In the genomic region with DNA sequence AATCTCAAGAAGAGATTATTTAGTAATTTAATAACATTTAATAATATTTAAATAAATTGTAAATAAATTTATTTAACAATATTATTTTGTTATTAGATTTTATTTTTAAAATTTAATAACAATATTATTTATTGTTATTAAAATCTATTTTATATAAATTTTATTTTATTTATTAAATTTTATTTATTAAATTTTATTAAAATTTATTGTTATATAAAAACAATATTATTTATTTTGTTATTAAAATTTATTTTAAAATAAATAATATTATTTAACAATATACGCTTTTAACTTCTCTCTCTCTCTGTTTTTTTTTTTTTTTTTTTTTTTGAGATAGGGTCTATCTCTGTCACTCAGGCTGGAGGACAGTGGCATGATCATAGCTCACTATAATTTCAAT, we compare ENCODE assay signal across 21 cellular contexts.
DNase-seq lines count a peak whose midpoint lies in the region; ATAC-seq, FAIRE-seq and TF ChIP-seq lines count a peak whose summit lies in the region.
"Had no signal": no experiment of that assay in that cellular context is flagged by ENCODE, and none has a peak within 500 bp of the region (broad histone marks: within the 10 kb centered on the region; RNA-seq: fewer than 3 reads in every experiment).

No MANE protein-coding gene starts in this region.

- intact Hi-C loops in pancreas (cut with DNase I): no loop called here

- no peak overlapping the region for H3K4me3 ChIP-seq in pancreas
- H3K4me3 ChIP-seq: A549 had no signal

- H3K27me3 ChIP-seq in pancreas: no peaks in the 10 kb centered on the region

- no peak for TF ChIP-seq CTCF in pancreas (IDR thresholded peaks at IDR 0.05)

- no peak for DNase-seq in frontal cortex (ENCODE audit: low spot score in 2 of 2)
- no peak for DNase-seq in pancreas
- DNase-seq in amniotic stem cell (lab: John Stamatoyannopoulos, UW): no peak
- no peak for DNase-seq in SHP77 treated with DMSO at 0.1 percent for 48 hours (lab: John Stamatoyannopoulos, UW)
- DNase-seq: AML-193; Caco-2; CD4-positive, alpha-beta T cell; GDM1; GOT3; H7; HFFc6; IMR-90 had no signal

- no peak overlapping the region for H3K27ac ChIP-seq in pancreas
- H3K27ac ChIP-seq: A549, C4-2B had no signal

- FAIRE-seq in TTC549 (lab: Jason Lieb, UNC) (peak; percentile 99), frontal cortex (lab: Jason Lieb, UNC) (peak; percentile 100), pancreas (lab: Jason Lieb, UNC) (peak; percentile 99)
- FAIRE-seq: A549, D721Med, GM12892, GM18507, HTR-8/SVneo had no signal

- no peak for ATAC-seq in pancreas
- no peak for ATAC-seq in HG03039 (IDR thresholded peaks at IDR 0.05; ENCODE audit: unreplicated experiment)
- ATAC-seq: A549, HCT116 had no signal

- WGBS in pancreas, 2 donors: 76 to 100% methylated on average over 1 of the region's 1 CpG

- no peaks in the 10 kb centered on the region for H3K36me3 ChIP-seq in pancreas

- H3K4me1 ChIP-seq in pancreas: no peaks in the 10 kb centered on the region
- H3K4me1 ChIP-seq: A549, Caco-2 had no signal

- H3K9me3 ChIP-seq in pancreas: no peaks in the 10 kb centered on the region
- H3K9me3 ChIP-seq: A549, Caco-2 had no signal
